8 cellular contexts compared by ENCODE assay signal in genomic region chr1:89633103-89633744, GRCh38. TPM values are rescaled to one million over a fixed set of nuclear protein-coding genes. Genes with fewer than 3 reads are reported as not detected.
DNase-seq lines count a peak whose midpoint lies in the region; ATAC-seq, FAIRE-seq and TF ChIP-seq lines count a peak whose summit lies in the region.

LRRC8C (plus strand) TSS chr1:89633120; CDS start chr1:89686474, 53,354 bp downstream.

- H3K4me1 Mint-ChIP-seq in neural crest cell, result peaks cover 24% of the 10 kb centered on the region

- H3K36me3 ChIP-seq in PC-9 (ENCODE audit: low read depth), result no peaks in the 10 kb centered on the region

- peaks cover 37% of the 10 kb centered on the region for H3K4me1 ChIP-seq in PC-9 (replicated peaks; ENCODE audit: insufficient read depth)

- peak within 1 kb of the TSS; percentile 91 for H2AFZ ChIP-seq in PC-9

- DNase-seq in DMS 273 treated with DMSO at 0.1 percent for 48 hours (lab: John Stamatoyannopoulos, UW) (peak; percentile 24), PC-9 (peak in 1 of 2 experiments; percentile 41), fibroblast of the aortic adventitia (ENCODE audit: low read depth) (peak; percentile 51), neural crest cell (ENCODE audit: low read depth, low spot score) (peak; percentile 44), urothelium cell line (ENCODE audit: low spot score) (peak; percentile 61)
- peak; percentile 85 for DNase-seq in activated effector memory CD4-positive, alpha-beta T cell treated with anti-CD3 and anti-CD28 coated beads, Interleukin-2, amount 50 U/mL, for 16 hours

- H3K36me3 Mint-ChIP-seq in neural crest cell (ENCODE audit: low read depth), result no peaks in the 10 kb centered on the region

- peak within 1 kb of the TSS; percentile 15 for H3K27ac Mint-ChIP-seq in neural crest cell (ENCODE audit: unreplicated experiment)

- no TSS peak for BruUV-seq in PC-9 (replicated peaks; lab: Mats Ljungman, UMichigan)

- H3K9me3 Mint-ChIP-seq in neural crest cell, result no peaks in the 10 kb centered on the region

- no peaks in the 10 kb centered on the region for H4K20me1 ChIP-seq in PC-9 (ENCODE audit: insufficient read depth)

- ATAC-seq in GM19438 (IDR thresholded peaks at IDR 0.05; ENCODE audit: low read depth, unreplicated experiment), result peak; percentile 57
- ATAC-seq in HG03469 (IDR thresholded peaks at IDR 0.05; ENCODE audit: unreplicated experiment), result peak; percentile 27

- POLR2A ChIA-PET in PC-9 (lab: Charles Lee; ENCODE audit: unreplicated experiment), result no interaction called here

- H3K9me2 ChIP-seq in PC-9 (ENCODE audit: insufficient read depth), result no peaks in the 10 kb centered on the region

- peaks cover 20% of the 10 kb centered on the region for H3K27me3 Mint-ChIP-seq in neural crest cell (ENCODE audit: low read depth)

- H3F3A ChIP-seq in PC-9 (ENCODE audit: insufficient read depth, low read depth), result peaks cover 21% of the 10 kb centered on the region

- TF ChIP-seq CTCF in PC-9 (conservative IDR thresholded peaks at IDR 0.05), result no peak
- TF ChIP-seq CTCF in fibroblast of the aortic adventitia (IDR thresholded peaks at IDR 0.05; ENCODE audit: insufficient read depth, low read length), result no peak
- peak; percentile 6 for TF ChIP-seq CTCF in neural crest cell (conservative IDR thresholded peaks at IDR 0.05)

- CTCF ChIA-PET in PC-9 (lab: Charles Lee), result no interaction called here

- H3K4me2 ChIP-seq in PC-9, result peak within 1 kb of the TSS; percentile 77

- no peak within 1 kb of the TSS for H3K27ac ChIP-seq in PC-9

- H3K9me3 ChIP-seq in PC-9 (ENCODE audit: insufficient read depth, low read depth), result no peaks in the 10 kb centered on the region

- H3K27me3 ChIP-seq in PC-9 (ENCODE audit: insufficient read depth, low read depth), result no peaks in the 10 kb centered on the region

- H3K4me3 Mint-ChIP-seq in neural crest cell, result peak within 1 kb of the TSS; percentile 93

- peak within 1 kb of the TSS; percentile 77 for H3K4me3 ChIP-seq in PC-9
- H3K4me3 ChIP-seq in fibroblast of the aortic adventitia (ENCODE audit: low read depth, low read length), result peak within 1 kb of the TSS; percentile 85

- peaks cover 16% of the 10 kb centered on the region; the same call in 1 of the 2 replicates for H3K79me2 ChIP-seq in PC-9 (ENCODE audit: low read depth)

- FAIRE-seq in urothelium cell line (lab: Jason Lieb, UNC), result no peak

- intact Hi-C loops in PC-9 (cut with micrococcal nuclease; ENCODE audit: unreplicated experiment), result loop anchor here (2.0 to 10.0 kb wide), 2 partner anchors 130 to 362 kb away; partner anchors contain the start of gene ZNF326

RNA-seq across cellular contexts. Expression of gene LRRC8C, which starts in this region (rescaled TPM):
- total RNA-seq in PC-9 (2021), result 2.0 and 2.2 TPM in 2 replicates
- total RNA-seq in fibroblast of the aortic adventitia (ENCODE audit: low replicate concordance), result 6.0 and 25.3 TPM in 2 replicates
- total RNA-seq in neural crest cell, result 4.5 and 4.6 TPM in 2 replicates
